Comparison of ENCODE assay signal across 7 cellular contexts in the genomic region with DNA sequence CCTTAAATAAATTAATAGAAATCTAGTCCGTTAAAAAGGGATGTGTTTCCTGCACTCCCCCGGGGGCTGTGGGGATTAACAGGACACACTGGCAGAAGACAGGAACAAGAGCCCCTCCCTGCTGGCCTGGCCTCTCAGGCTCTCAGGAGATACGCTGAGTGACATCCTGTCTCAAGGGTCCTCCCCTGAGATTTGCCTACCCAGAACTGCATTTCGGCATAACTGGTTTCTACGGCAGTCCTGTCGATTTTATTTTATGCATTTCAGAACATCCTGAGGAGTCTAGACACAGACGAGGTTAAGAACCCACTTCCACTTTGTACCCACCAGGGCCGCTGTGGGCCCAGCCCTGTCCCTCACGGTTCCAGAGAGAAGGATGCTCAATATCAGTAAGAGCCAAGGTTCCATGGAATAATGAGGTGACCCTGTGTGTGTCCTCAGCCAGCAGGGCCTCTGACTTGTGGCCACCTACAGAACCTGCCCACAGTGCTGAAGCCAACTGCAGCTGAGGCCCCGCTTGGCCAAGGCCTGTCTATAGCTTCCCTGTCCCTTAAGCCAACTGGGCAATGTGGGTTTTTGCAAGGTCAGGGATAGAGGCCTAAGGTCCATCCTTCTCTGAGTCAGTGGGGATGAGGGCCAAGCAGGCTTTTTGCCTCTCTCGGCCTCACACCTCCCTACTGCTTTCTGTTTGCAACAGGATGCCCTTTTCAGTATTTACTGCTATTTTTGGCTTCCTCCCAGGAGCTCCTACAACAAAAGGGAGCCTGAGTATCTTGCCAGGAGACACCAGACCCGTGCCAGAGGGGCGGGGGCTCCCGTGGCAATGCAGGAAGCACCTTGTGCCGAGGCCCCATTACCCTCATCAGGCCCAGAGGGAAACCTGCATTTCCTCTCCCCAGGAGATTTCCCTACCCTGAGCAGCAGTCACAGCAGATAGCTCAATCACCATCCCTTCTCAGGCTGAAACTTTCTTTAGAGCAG.
A peak's percentile ranks its signal among the peaks of the same experiment; 100 is the strongest.
DNase-seq lines count a peak whose midpoint lies in the region; ATAC-seq and FAIRE-seq lines count a peak whose summit lies in the region.

No MANE protein-coding gene starts in this region.

- DNase-seq in GM19239 (ENCODE audit: insufficient read length, low spot score) (peak; percentile 54), NCI-H2196 treated with DMSO at 0.1 percent for 48 hours (lab: John Stamatoyannopoulos, UW; ENCODE audit: unreplicated experiment) (peak; percentile 88), astrocyte of the hippocampus (ENCODE audit: low read depth, low spot score) (peak; percentile 91), kidney tubule cell (ENCODE audit: low spot score) (peak; percentile 21), DMS53 treated with DMSO at 0.1 percent for 48 hours (lab: John Stamatoyannopoulos, UW; ENCODE audit: unreplicated experiment) (no peak), iPS-NIHi11 (ENCODE audit: low spot score) (no peak)

- peak; percentile 68 for FAIRE-seq in GM19239 (lab: Jason Lieb, UNC)

- ATAC-seq in GM18870 (IDR thresholded peaks at IDR 0.05; ENCODE audit: unreplicated experiment): no peak

Comparison
In these comparisons a context has a peak if more than half of its experiments do, and no peak if none do; other contexts are left out.
1. DNase-seq: peak in GM19239 (single experiment), NCI-H2196 treated with DMSO at 0.1 percent for 48 hours (single experiment), astrocyte of the hippocampus (single experiment) and kidney tubule cell (single experiment); none in DMS53 treated with DMSO at 0.1 percent for 48 hours (single experiment) and iPS-NIHi11 (single experiment).